In the genomic region with DNA sequence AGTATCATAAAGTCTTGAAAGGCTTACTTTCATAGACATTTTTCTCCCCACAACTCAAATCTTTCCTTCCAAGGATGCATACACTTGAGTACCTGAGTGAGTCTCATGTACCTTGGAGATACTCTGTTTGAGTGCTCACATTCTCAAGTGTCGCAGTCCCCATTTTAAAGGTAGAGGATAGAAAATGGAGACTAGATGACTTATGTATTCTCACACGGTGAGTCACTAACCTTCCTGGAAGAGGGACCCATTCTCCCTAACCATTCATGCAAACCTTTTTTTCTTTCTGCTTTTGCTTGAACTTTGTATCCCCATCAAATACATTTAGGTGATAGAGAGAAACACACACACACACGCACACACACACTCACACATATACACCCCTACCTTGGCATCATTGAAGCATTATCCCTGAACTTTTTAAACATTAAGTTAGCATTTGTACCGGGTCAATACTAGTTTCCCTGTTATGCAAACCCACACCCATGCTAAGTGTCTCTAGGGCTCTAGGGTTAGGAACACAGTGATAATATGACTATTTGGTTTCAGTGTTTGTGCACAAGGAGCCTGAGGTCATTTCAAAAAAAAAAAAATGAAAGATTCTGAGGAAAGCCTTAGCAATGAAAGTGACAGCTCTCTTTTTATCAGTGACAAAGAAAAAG, we compare ENCODE assay signal across 12 cellular contexts.
DNase-seq lines count a peak whose midpoint lies in the region; ATAC-seq, FAIRE-seq and TF ChIP-seq lines count a peak whose summit lies in the region.
"Had no signal": no experiment of that assay in that cellular context is flagged by ENCODE, and none has a peak within 500 bp of the region (broad histone marks: within the 10 kb centered on the region; RNA-seq: fewer than 3 reads in every experiment).

No MANE protein-coding gene starts in this region.

- no peak overlapping the region for H3K27ac Mint-ChIP-seq in endodermal cell

- no peak for TF ChIP-seq CTCF in testis (IDR thresholded peaks at IDR 0.05)
- no peak for TF ChIP-seq CTCF in endodermal cell (conservative IDR thresholded peaks at IDR 0.05)

- TF ChIP-seq POLR2A in testis (IDR thresholded peaks at IDR 0.05), result no peak

- H3K9ac ChIP-seq in endodermal cell (ENCODE audit: extremely low read depth, low read length, poor library complexity, severe bottlenecking), result no peak overlapping the region

- intact Hi-C loops in testis (cut with DNase I; ENCODE audit: low total_unique reads), result no loop called here

- DNase-seq in GM18507 (ENCODE audit: extremely low spot score, insufficient read length, low read depth) (no peak), testis (no peak), endodermal cell (no peak), HK-2 (ENCODE audit: unreplicated experiment) (no peak)
- DNase-seq: dorsolateral prefrontal cortex, NCI-H1048, retina had no signal

- 60 to 65% methylated on average over 4 of the region's 4 CpGs for WGBS in esophagus, 2 donors
- 81 to 88% methylated on average over 4 of the region's 4 CpGs for WGBS in testis, 2 donors
- WGBS in endodermal cell (ENCODE audit: insufficient coverage in 1 of 2, insufficient read length in 1 of 2), 2 experiments, result 84 to 95% methylated on average over 2 to 4 of the region's 4 CpGs

- H3K36me3 ChIP-seq in esophagus (ENCODE audit: control insufficient read depth in 2 of 2, insufficient read depth in 2 of 2, low read length in 1 of 2) (no peaks in the 10 kb centered on the region), testis (ENCODE audit: low read depth, missing control alignments) (no peaks in the 10 kb centered on the region), endodermal cell (ENCODE audit: control insufficient read depth, insufficient read depth, low read length) (no peaks in the 10 kb centered on the region)

- ATAC-seq in GM21526 (IDR thresholded peaks at IDR 0.05; ENCODE audit: low FRiP score, unreplicated experiment), result peak; percentile 58
- ATAC-seq in HG03342 (IDR thresholded peaks at IDR 0.05; ENCODE audit: unreplicated experiment), result peak; percentile 69
- no peak for ATAC-seq in GM19397 (IDR thresholded peaks at IDR 0.05; ENCODE audit: unreplicated experiment)

- H3K4me1 Mint-ChIP-seq in endodermal cell, result peaks cover 38% of the 10 kb centered on the region

- peaks cover 0 to 2% of the 10 kb centered on the region in 2 donors for H3K4me1 ChIP-seq in esophagus (ENCODE audit: control insufficient read depth in 2 of 2, insufficient read depth in 2 of 2, low read length in 1 of 2)
- peaks cover 4% of the 10 kb centered on the region for H3K4me1 ChIP-seq in testis
- peaks cover 14% of the 10 kb centered on the region for H3K4me1 ChIP-seq in endodermal cell (ENCODE audit: control insufficient read depth, insufficient read depth, low read length)

- no peak overlapping the region for H3K4me3 Mint-ChIP-seq in endodermal cell

- no peaks in the 10 kb centered on the region for H3K36me3 Mint-ChIP-seq in endodermal cell (ENCODE audit: low read depth)

- H3K9me3 Mint-ChIP-seq in endodermal cell, result no peaks in the 10 kb centered on the region

- H3K4me3 ChIP-seq in esophagus (ENCODE audit: low read depth in 1 of 2, low read length in 2 of 2) (no peak overlapping the region), testis (no peak overlapping the region), endodermal cell (ENCODE audit: low read length) (no peak overlapping the region)
- H3K4me3 ChIP-seq: dorsolateral prefrontal cortex had no signal

- H3K27ac ChIP-seq in esophagus (ENCODE audit: low read depth in 2 of 2, low read length in 1 of 2) (peak overlapping the region; percentile 27 to 45), testis (no peak overlapping the region), endodermal cell (ENCODE audit: low read depth, low read length) (no peak overlapping the region)
- H3K27ac ChIP-seq: dorsolateral prefrontal cortex had no signal

- H3K27me3 ChIP-seq in esophagus (ENCODE audit: control insufficient read depth in 1 of 2, insufficient read depth in 2 of 2, low read length in 2 of 2) (no peaks in the 10 kb centered on the region), testis (no peaks in the 10 kb centered on the region), endodermal cell (ENCODE audit: control insufficient read depth, insufficient read depth, low read length, poor library complexity, severe bottlenecking) (peaks cover 16% of the 10 kb centered on the region)

- H3K9me3 ChIP-seq in esophagus (ENCODE audit: control insufficient read depth in 2 of 2, insufficient read depth in 1 of 2, low read depth in 1 of 2, low read length in 1 of 2) (no peaks in the 10 kb centered on the region), testis (no peaks in the 10 kb centered on the region), endodermal cell (ENCODE audit: control insufficient read depth, low read length) (no peaks in the 10 kb centered on the region)

- peaks cover 22% of the 10 kb centered on the region for H3K27me3 Mint-ChIP-seq in endodermal cell (ENCODE audit: insufficient read depth)

- FAIRE-seq in GM18507 (lab: Jason Lieb, UNC), result peak; percentile 61
- FAIRE-seq: islet of Langerhans had no signal

Comparison
In these comparisons a context has a peak if more than half of its experiments do, and no peak if none do; other contexts are left out.
1. H3K27ac ChIP-seq: peak in esophagus (2 of 2); none in testis (0 of 2) and endodermal cell (single experiment).